ENCODE assay signal across 1 cellular context in the genomic region with DNA sequence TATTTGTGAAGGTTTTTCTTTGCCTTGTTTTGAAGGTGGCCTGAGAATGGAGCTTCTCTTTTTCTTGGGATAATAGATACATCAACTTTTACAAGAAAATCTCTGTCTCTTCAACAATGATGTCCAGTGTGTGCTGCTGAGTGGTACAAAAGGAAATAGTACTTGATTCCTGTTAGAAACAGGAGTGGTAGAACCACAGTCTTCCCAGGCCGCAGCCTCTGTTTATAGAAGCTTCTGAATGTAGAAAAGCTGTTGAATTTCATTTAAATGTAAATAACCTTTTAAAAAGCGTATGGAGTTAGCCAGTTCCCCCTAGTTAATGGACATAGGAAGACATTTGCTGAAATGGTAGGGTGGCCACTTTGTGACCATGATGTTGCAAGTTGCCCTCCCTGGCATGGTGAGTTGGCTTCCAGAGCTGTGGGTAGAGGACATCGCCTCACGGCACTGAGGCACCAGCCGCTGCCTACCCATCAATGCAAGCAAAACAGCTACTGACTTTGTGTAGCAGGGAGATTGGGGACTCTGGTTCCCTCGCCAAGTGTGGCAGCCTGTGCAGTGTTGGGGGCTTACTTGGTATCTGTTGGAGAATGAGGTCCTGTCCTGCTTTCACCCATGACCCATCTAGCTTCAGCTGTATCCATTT.
TF ChIP-seq lines count a peak whose summit lies in the region.

No MANE protein-coding gene starts in this region.

TF ChIP-seq in WTC11, 78 proteins besides CTCF, POLR2A, EP300 and RAD21 (continued from another document):
- TF ChIP-seq E2F4 (CRISPR knock-in tag; IDR thresholded peaks at IDR 0.05; ENCODE audit: borderline replicate concordance, low read depth) = no peak
